ENCODE assay signal across 18 cellular contexts in genomic region chr5:16564468-16564867, GRCh38. TPM values are rescaled to one million over a fixed set of nuclear protein-coding genes. Genes with fewer than 3 reads are reported as not detected.
"Had no signal": no experiment of that assay in that cellular context is flagged by ENCODE, and none has a peak within 500 bp of the region (broad histone marks: within the 10 kb centered on the region; RNA-seq: fewer than 3 reads in every experiment).

No MANE protein-coding gene starts in this region.

- H3K4me3 ChIP-seq: adrenal gland, cardiac muscle cell, left lung, testis had no signal

- H3K27ac ChIP-seq: adrenal gland, cardiac muscle cell, epithelial cell of prostate, left lung, testis had no signal

- H3K27me3 ChIP-seq: adrenal gland, cardiac muscle cell, left lung, testis had no signal

- H3K4me1 ChIP-seq: adrenal gland, left lung, testis had no signal

- DNase-seq: activated CD8-positive, alpha-beta memory T cell treated with anti-CD3 and anti-CD28 coated beads for 24 hours; activated CD8-positive, alpha-beta memory T cell treated with anti-CD3 and anti-CD28 coated beads, Interleukin-2, amount 50 U/mL, for 48 hours; activated effector memory CD4-positive, alpha-beta T cell treated with Interleukin-2 at 50 U/mL for 16 hours; activated T-cell treated with anti-CD3 and anti-CD28 coated beads, Interleukin-2, amount 50 U/mL, for 48 hours; adrenal gland; foreskin melanocyte; kidney; left lung; nephron progenitor cell; occipital lobe; T-helper 1 cell; T1000; testis had no signal

- H3K9me3 ChIP-seq: adrenal gland, left lung, testis had no signal

- ATAC-seq: activated CD4-positive, CD25-positive, alpha-beta regulatory T cell treated with anti-CD3 and anti-CD28 coated beads, Interleukin-2, amount 50 U/mL, for 24 hours; activated naive CD4-positive, alpha-beta T cell treated with anti-CD3 and anti-CD28 coated beads, Interleukin-2, amount 50 U/mL, for 72 hours; left lung had no signal

RNA-seq across cellular contexts. Expression of gene RETREG1, which starts 52.3 kb away (rescaled TPM):
- total RNA-seq: dermis microvascular lymphatic vessel endothelial cell had no signal
